In the genomic region with DNA sequence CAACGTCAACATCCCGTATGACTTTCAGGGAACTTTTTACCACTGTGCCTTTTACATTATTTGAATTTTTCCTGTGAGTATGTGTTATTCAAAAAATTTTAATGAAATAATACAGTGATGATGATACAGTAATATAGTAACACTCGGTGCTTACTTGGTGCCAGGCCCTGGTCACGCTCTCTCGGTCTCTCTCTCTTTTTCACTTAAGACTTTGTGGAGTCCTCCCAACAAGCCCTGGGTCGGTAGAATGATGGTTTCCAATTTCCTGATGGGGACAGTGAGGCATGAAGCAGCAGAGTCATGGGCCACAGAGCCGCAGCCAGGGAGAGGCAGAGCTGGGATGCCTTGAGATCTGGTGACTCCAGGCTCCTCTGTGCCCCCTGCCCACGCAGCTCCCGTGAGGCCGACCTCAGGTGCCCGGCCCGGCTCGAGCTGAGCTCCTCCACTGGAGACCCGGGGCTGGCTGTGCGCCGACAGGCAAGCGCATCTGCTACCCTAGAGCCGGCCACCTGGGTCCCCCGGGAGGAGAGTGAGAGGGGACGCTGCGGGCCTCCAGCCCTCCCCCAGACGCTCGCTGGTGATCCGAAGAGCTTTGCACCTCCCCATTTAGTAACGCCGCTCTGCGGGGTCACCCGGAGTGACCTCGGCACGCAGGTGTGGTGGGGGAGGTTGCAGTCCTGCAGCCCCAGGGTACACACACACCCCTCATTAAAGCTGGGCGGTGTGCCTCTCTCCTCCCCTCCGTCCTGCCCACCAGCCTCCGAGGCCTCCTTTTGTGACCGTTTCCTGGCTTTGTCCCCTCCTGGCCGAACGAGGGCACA, we compare ENCODE assay signal across 9 cellular contexts. TPM values are rescaled to one million over a fixed set of nuclear protein-coding genes. Genes with fewer than 3 reads are reported as not detected.
A peak's percentile ranks its signal among the peaks of the same experiment; 100 is the strongest.
DNase-seq lines count a peak whose midpoint lies in the region; ATAC-seq and TF ChIP-seq lines count a peak whose summit lies in the region.
"Had no signal": no experiment of that assay in that cellular context is flagged by ENCODE, and none has a peak within 500 bp of the region (broad histone marks: within the 10 kb centered on the region; RNA-seq: fewer than 3 reads in every experiment).

No MANE protein-coding gene starts in this region.

- no peaks in the 10 kb centered on the region for H3K4me1 ChIP-seq in endocrine pancreas (ENCODE audit: control insufficient read depth, insufficient read depth, low read length)
- peaks cover 73% of the 10 kb centered on the region for H3K4me1 ChIP-seq in neural progenitor cell

- H2AFZ ChIP-seq in neural progenitor cell (replicated peaks): peak overlapping the region; percentile 8

- H3K79me2 ChIP-seq in neural progenitor cell (ENCODE audit: low read depth): no peaks in the 10 kb centered on the region

- H3K9me3 ChIP-seq in endocrine pancreas (ENCODE audit: control insufficient read depth, low read length) (no peaks in the 10 kb centered on the region), neural progenitor cell (ENCODE audit: low read depth) (no peaks in the 10 kb centered on the region), T-helper 17 cell (ENCODE audit: control insufficient read depth, low read length, poor library complexity, severe bottlenecking) (no peaks in the 10 kb centered on the region)

- H3K27me3 Mint-ChIP-seq in neural progenitor cell (ENCODE audit: insufficient read depth, low read depth) (peaks cover 17% of the 10 kb centered on the region), T-helper 17 cell (peaks cover 57% of the 10 kb centered on the region)

- H3K27me3 ChIP-seq in endocrine pancreas (ENCODE audit: control insufficient read depth, insufficient read depth, low read length): no peaks in the 10 kb centered on the region
- no peaks in the 10 kb centered on the region for H3K27me3 ChIP-seq in neural progenitor cell

- H3K27ac Mint-ChIP-seq in neural progenitor cell: peak overlapping the region; percentile 26
- H3K27ac Mint-ChIP-seq in T-helper 17 cell: no peak overlapping the region
- H3K27ac Mint-ChIP-seq: activated naive CD4-positive, alpha-beta T cell treated with anti-CD3 and anti-CD28 coated beads, Interleukin-2, amount 50 U/mL, for 24 hours had no signal

- H3K36me3 Mint-ChIP-seq in neural progenitor cell: no peaks in the 10 kb centered on the region
- H3K36me3 Mint-ChIP-seq in T-helper 17 cell (ENCODE audit: low read depth): peaks cover 7% of the 10 kb centered on the region
- H3K36me3 Mint-ChIP-seq: activated naive CD4-positive, alpha-beta T cell treated with anti-CD3 and anti-CD28 coated beads, Interleukin-2, amount 50 U/mL, for 24 hours had no signal

- H4K20me1 ChIP-seq in neural progenitor cell (ENCODE audit: low read depth): no peaks in the 10 kb centered on the region

- peak; percentile 32 for TF ChIP-seq CTCF in neural progenitor cell (IDR thresholded peaks at IDR 0.05)

- DNase-seq in DMS53 treated with DMSO at 0.1 percent for 48 hours (lab: John Stamatoyannopoulos, UW; ENCODE audit: unreplicated experiment): peak; percentile 77
- peak; percentile 46 for DNase-seq in NCI-H2107 treated with DMSO at 0.1 percent for 48 hours (lab: John Stamatoyannopoulos, UW; ENCODE audit: unreplicated experiment)
- peak; percentile 88 for DNase-seq in neural progenitor cell (ENCODE audit: low spot score)
- no peak for DNase-seq in activated T-cell treated with anti-CD3 and anti-CD28 coated beads for 4 hours
- DNase-seq in T-helper 17 cell: no peak
- no peak for DNase-seq in activated effector memory CD4-positive, alpha-beta T cell treated with Interleukin-2 at 50 U/mL for 16 hours

- peaks cover 56% of the 10 kb centered on the region for H3F3A ChIP-seq in neural progenitor cell (ENCODE audit: low read depth)

- H3K4me3 Mint-ChIP-seq in neural progenitor cell (peak overlapping the region; percentile 75), T-helper 17 cell (no peak overlapping the region)
- H3K4me3 Mint-ChIP-seq: activated naive CD4-positive, alpha-beta T cell treated with anti-CD3 and anti-CD28 coated beads, Interleukin-2, amount 50 U/mL, for 24 hours had no signal

- H3K9ac ChIP-seq in endocrine pancreas (ENCODE audit: control insufficient read depth, insufficient read depth, low read length) (peak overlapping the region; percentile 68), neural progenitor cell (no peak overlapping the region)

- H3K27ac ChIP-seq in neural progenitor cell: peak overlapping the region; percentile 82

- peak overlapping the region; percentile 72 for H3K4me2 ChIP-seq in neural progenitor cell

- no peak overlapping the region for H3K4me3 ChIP-seq in endocrine pancreas (ENCODE audit: control insufficient read depth, insufficient read depth, low read length)
- peak overlapping the region; percentile 45 for H3K4me3 ChIP-seq in neural progenitor cell

- ATAC-seq in T-helper 17 cell: no peak
- no peak for ATAC-seq in HG03342 (IDR thresholded peaks at IDR 0.05; ENCODE audit: unreplicated experiment)

- H3K4me1 Mint-ChIP-seq in neural progenitor cell (peaks cover 62% of the 10 kb centered on the region), T-helper 17 cell (no peaks in the 10 kb centered on the region)
- H3K4me1 Mint-ChIP-seq: activated naive CD4-positive, alpha-beta T cell treated with anti-CD3 and anti-CD28 coated beads, Interleukin-2, amount 50 U/mL, for 24 hours had no signal

- no peaks in the 10 kb centered on the region for H3K36me3 ChIP-seq in endocrine pancreas (ENCODE audit: control insufficient read depth, insufficient read depth, low read length)
- H3K36me3 ChIP-seq in neural progenitor cell: no peaks in the 10 kb centered on the region

- no peaks in the 10 kb centered on the region for H3K9me3 Mint-ChIP-seq in neural progenitor cell
- H3K9me3 Mint-ChIP-seq: activated naive CD4-positive, alpha-beta T cell treated with anti-CD3 and anti-CD28 coated beads, Interleukin-2, amount 50 U/mL, for 24 hours had no signal

RNA-seq across cellular contexts. Expression of a gene that starts 4.4 kb away (rescaled TPM):
- total RNA-seq in neural progenitor cell (ENCODE audit: low replicate concordance) (3.3 and 15.1 TPM in 2 replicates), T-helper 17 cell (not detected)

RNA-seq across cellular contexts. Expression of a gene that starts 12.8 kb away (rescaled TPM):
- 6.2 TPM in 1 of 2 replicates, not detected in the other for total RNA-seq in neural progenitor cell (ENCODE audit: low replicate concordance)
- not detected for total RNA-seq in T-helper 17 cell

RNA-seq across cellular contexts. Expression of a gene that starts 30.9 kb away (rescaled TPM):
- total RNA-seq in neural progenitor cell (ENCODE audit: low replicate concordance) (2.1 and 15.2 TPM in 2 replicates), T-helper 17 cell (1 to 10 TPM; 5.9 to 6.2 TPM)

RNA-seq across cellular contexts. Expression of a gene that starts 49.6 kb away (rescaled TPM):
- total RNA-seq in neural progenitor cell (ENCODE audit: low replicate concordance): 4.8 and 10.8 TPM in 2 replicates
- total RNA-seq in T-helper 17 cell: 10 to 100 TPM in 1 of 2 donors, 1 to 10 TPM in 1; 9.2 to 10.7 TPM

RNA-seq across cellular contexts. Expression of a gene that starts 50.4 kb away (rescaled TPM):
- total RNA-seq in neural progenitor cell (ENCODE audit: low replicate concordance) (3.2 and 5.4 TPM in 2 replicates), T-helper 17 cell (10 to 100 TPM; 16.6 to 17.0 TPM)

Comparison
In these comparisons a context has a peak if more than half of its experiments do, and no peak if none do; other contexts are left out.
1. DNase-seq: peak in DMS53 treated with DMSO at 0.1 percent for 48 hours (single experiment), NCI-H2107 treated with DMSO at 0.1 percent for 48 hours (single experiment) and neural progenitor cell (single experiment); none in activated T-cell treated with anti-CD3 and anti-CD28 coated beads for 4 hours (single experiment), T-helper 17 cell (0 of 3) and activated effector memory CD4-positive, alpha-beta T cell treated with Interleukin-2 at 50 U/mL for 16 hours (single experiment).